Comparison of ENCODE assay signal across 9 cellular contexts in genomic region chr2:218292700-218293014, GRCh38. TPM values are rescaled to one million over a fixed set of nuclear protein-coding genes. Genes with fewer than 3 reads are reported as not detected.
A peak's percentile ranks its signal among the peaks of the same experiment; 100 is the strongest.
DNase-seq lines count a peak whose midpoint lies in the region; ATAC-seq, FAIRE-seq and TF ChIP-seq lines count a peak whose summit lies in the region.
"Had no signal": no experiment of that assay in that cellular context is flagged by ENCODE, and none has a peak within 500 bp of the region (broad histone marks: within the 10 kb centered on the region; RNA-seq: fewer than 3 reads in every experiment).

No MANE protein-coding gene starts in this region.

- H3K9me3 Mint-ChIP-seq in CD8-positive, alpha-beta memory T cell: no peaks in the 10 kb centered on the region

- peaks cover 0 to 17% (median 0%) of the 10 kb centered on the region in 3 donors for H3K36me3 Mint-ChIP-seq in CD8-positive, alpha-beta memory T cell

- peak overlapping the region; percentile 88 to 99 (median 96) for H3K27ac Mint-ChIP-seq in CD8-positive, alpha-beta memory T cell

- H3K27me3 Mint-ChIP-seq in CD8-positive, alpha-beta memory T cell: no peaks in the 10 kb centered on the region

- no peak for ATAC-seq in Panc1
- no peak for ATAC-seq in pancreas

- H3K4me1 ChIP-seq in CD8-positive, alpha-beta memory T cell (ENCODE audit: insufficient read depth, low read length): peaks cover 54% of the 10 kb centered on the region
- H3K4me1 ChIP-seq in Panc1 (ENCODE audit: control insufficient read depth, insufficient read depth, low read length) (peaks cover 39% of the 10 kb centered on the region), pancreas (peaks cover 33 to 63% (median 58%) of the 10 kb centered on the region in 3 donors)

- CTCF ChIA-PET in CD8-positive, alpha-beta memory T cell (lab: Charles Lee): interaction anchor here (0.6 to 8.3 kb wide), 15 partner anchors 8 to 174 kb away, joined by 3 to 144 read pairs (median 5); partner anchors contain the start of genes AAMP, CATIP, CTDSP1 and PNKD
- CTCF ChIA-PET in Panc1 (lab: Charles Lee): no interaction called here

- in situ Hi-C loops in Panc1 (cut with HindIII; ENCODE audit: low pct_unique_long_range_greater_than_20kb, low sequenced_read_pairs): no loop called here

- no TSS peak for BruUV-seq in Panc1 (replicated peaks; lab: Mats Ljungman, UMichigan)

- H3K9me3 ChIP-seq in CD8-positive, alpha-beta memory T cell (ENCODE audit: low read length): no peaks in the 10 kb centered on the region
- H3K9me3 ChIP-seq in Panc1 (ENCODE audit: control insufficient read depth, insufficient read depth, low read depth, low read length) (no peaks in the 10 kb centered on the region), pancreas (no peaks in the 10 kb centered on the region)

- peak overlapping the region; percentile 84 for H3K27ac ChIP-seq in CD8-positive, alpha-beta memory T cell (ENCODE audit: low read depth, low read length)
- H3K27ac ChIP-seq in Panc1 (ENCODE audit: low read length): peak overlapping the region; percentile 79; the same call in 1 of the 2 replicates
- peak overlapping the region; percentile 99 for H3K27ac ChIP-seq in epithelial cell of prostate
- H3K27ac ChIP-seq in pancreas: peak overlapping the region; percentile 96 to 100 (median 98)

- peak overlapping the region; percentile 79 to 94 (median 92) for H3K4me3 Mint-ChIP-seq in CD8-positive, alpha-beta memory T cell

- POLR2A ChIA-PET in CD8-positive, alpha-beta memory T cell (lab: Charles Lee): interaction anchor here (0.6 to 1.2 kb wide), 2 partner anchors 12 to 19 kb away, joined by 3 read pairs; no protein-coding TSS in a partner anchor
- POLR2A ChIA-PET in Panc1 (lab: Charles Lee): no interaction called here

- TF ChIP-seq CTCF in Panc1 (IDR thresholded peaks at IDR 0.05) (no peak; the same call in none of the 2 replicates), pancreas (IDR thresholded peaks at IDR 0.05) (peak in 1 of 4 donors; percentile 23)

- WGBS in pancreas, 2 donors: 22 to 27% methylated on average over 5 of the region's 5 CpGs

- intact Hi-C loops in Panc1 (cut with micrococcal nuclease; ENCODE audit: unreplicated experiment) (loop anchor here (10.0 kb wide), 1 partner anchor 172 kb away; no protein-coding TSS in a partner anchor), pancreas (cut with DNase I) (no loop called here)

- no peaks in the 10 kb centered on the region for H3K36me3 ChIP-seq in CD8-positive, alpha-beta memory T cell (ENCODE audit: insufficient read depth, low read length)
- no peaks in the 10 kb centered on the region for H3K36me3 ChIP-seq in Panc1 (ENCODE audit: control insufficient read depth, insufficient read depth, low read length)
- H3K36me3 ChIP-seq in pancreas: no peaks in the 10 kb centered on the region

- H3K4me3 ChIP-seq in CD8-positive, alpha-beta memory T cell (ENCODE audit: low read length): peak overlapping the region; percentile 46
- H3K4me3 ChIP-seq in Panc1 (ENCODE audit: low read depth in 2 of 2, low read length in 2 of 2): peak overlapping the region; percentile 69 to 80
- H3K4me3 ChIP-seq in pancreas: peak overlapping the region in 2 of 4 donors; percentile 88 to 91

- H3K4me1 Mint-ChIP-seq in CD8-positive, alpha-beta memory T cell: peaks cover 44 to 64% (median 55%) of the 10 kb centered on the region in 3 donors

- DNase-seq in CD8-positive, alpha-beta memory T cell: no peak
- DNase-seq in Panc1 (ENCODE audit: low read depth, low spot score): no peak
- no peak for DNase-seq in epithelial cell of prostate (ENCODE audit: low read depth, low spot score)
- no peak for DNase-seq in pancreas
- no peak for DNase-seq in KG1 (lab: John Stamatoyannopoulos, UW)
- no peak for DNase-seq in NOMO-1 (lab: John Stamatoyannopoulos, UW; ENCODE audit: unreplicated experiment in 2 of 2)
- DNase-seq in NCI-H69 (lab: John Stamatoyannopoulos, UW): no peak
- DNase-seq in iPS-NIHi11 (ENCODE audit: low spot score): no peak

- no peak for FAIRE-seq in pancreas (lab: Jason Lieb, UNC)

- H3K27me3 ChIP-seq in CD8-positive, alpha-beta memory T cell (ENCODE audit: insufficient read depth, low read length, poor library complexity, severe bottlenecking): no peaks in the 10 kb centered on the region
- H3K27me3 ChIP-seq in Panc1 (ENCODE audit: control insufficient read depth, insufficient read depth, low read length) (no peaks in the 10 kb centered on the region), pancreas (no peaks in the 10 kb centered on the region)

RNA-seq across cellular contexts. Expression of gene TMBIM1, which starts 0.4 kb away (rescaled TPM):
- total RNA-seq in CD8-positive, alpha-beta memory T cell: 10 to 100 TPM; 82.3 to 92.3 TPM
- 149 TPM for polyA plus RNA-seq in CD8-positive, alpha-beta memory T cell
- total RNA-seq in Panc1 (2021; ENCODE audit: unreplicated experiment) (114 TPM), pancreas (100 to 1,000 TPM; 147 to 196 (median 170) TPM)
- polyA plus RNA-seq in Panc1 (2012; ENCODE audit: insufficient read length): 159 TPM
- polyA plus RNA-seq in pancreas: 10 to 100 TPM; 56.6 to 84.1 TPM

RNA-seq across cellular contexts. Expression of gene PNKD, which starts 22.3 kb away (rescaled TPM):
- total RNA-seq in CD8-positive, alpha-beta memory T cell: 10 to 100 TPM; 26.8 to 31.6 TPM
- 111 TPM for polyA plus RNA-seq in CD8-positive, alpha-beta memory T cell
- total RNA-seq in Panc1 (2021; ENCODE audit: unreplicated experiment) (49.0 TPM), pancreas (10 to 100 TPM; 17.2 to 32.2 (median 21.4) TPM)
- 66.6 TPM for polyA plus RNA-seq in Panc1 (2012; ENCODE audit: insufficient read length)
- polyA plus RNA-seq in pancreas: 10 to 100 TPM; 48.9 to 89.1 TPM

RNA-seq across cellular contexts. Expression of gene AAMP, which starts 22.7 kb away (rescaled TPM):
- total RNA-seq in CD8-positive, alpha-beta memory T cell: 10 to 100 TPM; 94.8 to 95.2 TPM
- polyA plus RNA-seq in CD8-positive, alpha-beta memory T cell: 86.1 TPM
- total RNA-seq in Panc1 (2021; ENCODE audit: unreplicated experiment) (103 TPM), pancreas (10 to 100 TPM; 34.0 to 51.8 (median 39.8) TPM)
- polyA plus RNA-seq in Panc1 (2012; ENCODE audit: insufficient read length): 166 TPM
- polyA plus RNA-seq in pancreas: 10 to 100 TPM; 46.8 to 85.5 TPM

RNA-seq across cellular contexts. Expression of gene GPBAR1, which starts 31.8 kb away (rescaled TPM):
- total RNA-seq in CD8-positive, alpha-beta memory T cell: under 1 TPM; 0.51 to 0.72 TPM
- polyA plus RNA-seq in CD8-positive, alpha-beta memory T cell: not detected
- total RNA-seq in Panc1 (2021; ENCODE audit: unreplicated experiment) (0.18 TPM), pancreas (1 to 10 TPM in 3 of 6 donors, under 1 TPM in 3; 0.12 to 1.8 (median 0.76) TPM)
- polyA plus RNA-seq in Panc1 (2012; ENCODE audit: insufficient read length): 0.47 TPM
- polyA plus RNA-seq in pancreas: 1 to 10 TPM; 2.1 to 2.3 TPM
- total RNA-seq: dermis microvascular lymphatic vessel endothelial cell had no signal
